8 cellular contexts compared by ENCODE assay signal in genomic region chr19:7535035-7535992, GRCh38.
DNase-seq lines count a peak whose midpoint lies in the region; ATAC-seq lines count a peak whose summit lies in the region.

Gene PNPLA6, plus strand, starts transcription at chr19:7535717. Its CDS starts 72 bp downstream, at chr19:7535789.

- ATAC-seq in GM18909 (IDR thresholded peaks at IDR 0.05; ENCODE audit: poor library complexity, unreplicated experiment) (peak; percentile 78), HG03175 (IDR thresholded peaks at IDR 0.05; ENCODE audit: unreplicated experiment) (peak; percentile 73)

- H3K27ac ChIP-seq in caudate nucleus (ENCODE audit: low read depth, low read length): peak within 1 kb of the TSS; percentile 97

- peak; percentile 98 for DNase-seq in AG08395 (ENCODE audit: low spot score)
- DNase-seq in NCI-H345 (lab: John Stamatoyannopoulos, UW): peak; percentile 95
- peak; percentile 84 to 88 (median 86) for DNase-seq in activated CD4-positive, CD25-positive, alpha-beta regulatory T cell (lab: John Stamatoyannopoulos, UW)
- peak; percentile 66 to 97 (median 92) for DNase-seq in caudate nucleus (lab: John Stamatoyannopoulos, UW)
- DNase-seq in islet precursor cell: peak; percentile 96
- DNase-seq in stimulated activated CD4-positive, alpha-beta T cell treated with anti-CD3 and anti-CD28 coated beads, Interleukin-12 subunit alpha, Interleukin-12 subunit beta, amount 100 ng/mL, for 4 hours: peak; percentile 94

Comparison
In these comparisons a context has a peak if more than half of its experiments do, and no peak if none do; other contexts are left out.
1. Peak in every context shown above with its lines: DNase-seq, ATAC-seq and H3K27ac ChIP-seq.